ENCODE assay signal across 1 cellular context in genomic region chr3:186630950-186631624, GRCh38.
TF ChIP-seq lines count a peak whose summit lies in the region.

No MANE protein-coding gene starts in this region.

TF ChIP-seq in HepG2, 621 proteins besides CTCF, POLR2A, EP300 and RAD21 (continued from another document and continues in another):
- TF ChIP-seq, protein P1, sequence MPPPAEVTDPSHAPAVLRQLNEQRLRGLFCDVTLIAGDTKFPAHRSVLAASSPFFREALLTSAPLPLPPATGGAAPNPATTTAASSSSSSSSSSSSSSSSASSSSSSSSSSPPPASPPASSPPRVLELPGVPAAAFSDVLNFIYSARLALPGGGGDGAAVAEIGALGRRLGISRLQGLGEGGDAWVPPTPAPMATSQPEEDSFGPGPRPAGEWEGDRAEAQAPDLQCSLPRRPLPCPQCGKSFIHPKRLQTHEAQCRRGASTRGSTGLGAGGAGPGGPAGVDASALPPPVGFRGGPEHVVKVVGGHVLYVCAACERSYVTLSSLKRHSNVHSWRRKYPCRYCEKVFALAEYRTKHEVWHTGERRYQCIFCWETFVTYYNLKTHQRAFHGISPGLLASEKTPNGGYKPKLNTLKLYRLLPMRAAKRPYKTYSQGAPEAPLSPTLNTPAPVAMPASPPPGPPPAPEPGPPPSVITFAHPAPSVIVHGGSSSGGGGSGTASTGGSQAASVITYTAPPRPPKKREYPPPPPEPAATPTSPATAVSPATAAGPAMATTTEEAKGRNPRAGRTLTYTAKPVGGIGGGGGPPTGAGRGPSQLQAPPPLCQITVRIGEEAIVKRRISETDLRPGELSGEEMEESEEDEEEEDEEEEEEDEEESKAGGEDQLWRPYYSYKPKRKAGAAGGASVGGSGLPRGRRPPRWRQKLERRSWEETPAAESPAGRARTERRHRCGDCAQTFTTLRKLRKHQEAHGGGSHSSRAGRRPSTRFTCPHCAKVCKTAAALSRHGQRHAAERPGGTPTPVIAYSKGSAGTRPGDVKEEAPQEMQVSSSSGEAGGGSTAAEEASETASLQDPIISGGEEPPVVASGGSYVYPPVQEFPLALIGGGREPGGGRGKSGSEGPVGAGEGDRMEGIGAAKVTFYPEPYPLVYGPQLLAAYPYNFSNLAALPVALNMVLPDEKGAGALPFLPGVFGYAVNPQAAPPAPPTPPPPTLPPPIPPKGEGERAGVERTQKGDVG (CRISPR knock-in tag; IDR thresholded peaks at IDR 0.05; ENCODE audit: borderline replicate concordance): 0 out of 2 replicates have a peak, but pooled peaks have one; percentile 45
- TF ChIP-seq ZNF331 (CRISPR knock-in tag; IDR thresholded peaks at IDR 0.05) (peak; percentile 72; the same call in 1 of the 2 replicates), PHF20 (CRISPR knock-in tag; IDR thresholded peaks at IDR 0.05) (peak; percentile 16; the same call in 1 of the 2 replicates), SMC3 (IDR thresholded peaks at IDR 0.05; ENCODE audit: low read length) (peak; percentile 17; the same call in 1 of the 2 replicates), CREM (IDR thresholded peaks at IDR 0.05) (peak; percentile 79; the same call in 1 of the 2 replicates), CREM (CRISPR knock-in tag; IDR thresholded peaks at IDR 0.05) (no peak), FOXJ3 (CRISPR knock-in tag; IDR thresholded peaks at IDR 0.05; ENCODE audit: borderline replicate concordance) (peak; percentile 100), HHEX (CRISPR knock-in tag; IDR thresholded peaks at IDR 0.05) (no peak; the same call in 1 of the 2 replicates), HOMEZ (CRISPR knock-in tag; IDR thresholded peaks at IDR 0.05; ENCODE audit: low read depth) (0 out of 2 replicates have a peak, but pooled peaks have one; percentile 43), TFAP4 (IDR thresholded peaks at IDR 0.05; ENCODE audit: borderline replicate concordance, low read depth) (peak; percentile 61; the same call in 1 of the 2 replicates), ZMYM3 (CRISPR knock-in tag; IDR thresholded peaks at IDR 0.05) (peak; percentile 90), HNF4A (CRISPR knock-in tag; IDR thresholded peaks at IDR 0.05) (peak; percentile 97), REXO4 (CRISPR knock-in tag; IDR thresholded peaks at IDR 0.05; ENCODE audit: borderline replicate concordance) (no peak), TBX3 (IDR thresholded peaks at IDR 0.05; ENCODE audit: borderline replicate concordance) (no peak), RARA (CRISPR knock-in tag; IDR thresholded peaks at IDR 0.05) (peak; percentile 86), KAT8 (CRISPR knock-in tag; IDR thresholded peaks at IDR 0.05) (peak; percentile 45; the same call in 1 of the 2 replicates), PITX1 (CRISPR knock-in tag; IDR thresholded peaks at IDR 0.05) (peak; percentile 95), CBFB (CRISPR knock-in tag; IDR thresholded peaks at IDR 0.05) (0 out of 2 replicates have a peak, but pooled peaks have one; percentile 21), HOXA5 (CRISPR knock-in tag; IDR thresholded peaks at IDR 0.05) (peak; percentile 50; the same call in 1 of the 2 replicates), ZNF512B (CRISPR knock-in tag; IDR thresholded peaks at IDR 0.05; ENCODE audit: borderline replicate concordance) (peak; percentile 84; the same call in 1 of the 2 replicates), NR2F1 (CRISPR knock-in tag; IDR thresholded peaks at IDR 0.05) (peak in 1 of 2 experiments; percentile 43; a peak in 2 of 4 replicates), CREB1 (IDR thresholded peaks at IDR 0.05) (peak; percentile 55; the same call in 1 of the 2 replicates), CREB1 (CRISPR knock-in tag; IDR thresholded peaks at IDR 0.05) (peak; percentile 69; the same call in 1 of the 2 replicates), FOXO1 (CRISPR knock-in tag; IDR thresholded peaks at IDR 0.05) (peak; percentile 90), BHLHE40 (IDR thresholded peaks at IDR 0.05; ENCODE audit: low read length) (no peak), RNF219 (CRISPR knock-in tag; IDR thresholded peaks at IDR 0.05) (0 out of 2 replicates have a peak, but pooled peaks have one; percentile 81), TBX2 (CRISPR knock-in tag; IDR thresholded peaks at IDR 0.05; ENCODE audit: borderline replicate concordance) (peak; percentile 75; the same call in 1 of the 2 replicates), ATAD3A (CRISPR knock-in tag; IDR thresholded peaks at IDR 0.05) (no peak), MIXL1 (CRISPR knock-in tag; IDR thresholded peaks at IDR 0.05) (peak; percentile 82; the same call in 1 of the 2 replicates), ZNF747 (CRISPR knock-in tag; IDR thresholded peaks at IDR 0.05; ENCODE audit: borderline replicate concordance) (peak; percentile 35; the same call in 1 of the 2 replicates), ZNF337 (CRISPR knock-in tag; IDR thresholded peaks at IDR 0.05; ENCODE audit: borderline replicate concordance, low read depth) (peak; percentile 77; the same call in 1 of the 2 replicates), ZBTB38 (CRISPR knock-in tag; IDR thresholded peaks at IDR 0.05) (peak; percentile 30; the same call in 1 of the 2 replicates), BORCS8-MEF2B (CRISPR knock-in tag; IDR thresholded peaks at IDR 0.05) (peak; percentile 82; the same call in 1 of the 2 replicates), JUND (CRISPR knock-in tag; IDR thresholded peaks at IDR 0.05) (peak; percentile 70; the same call in 1 of the 2 replicates)
- TF ChIP-seq, protein P2, sequence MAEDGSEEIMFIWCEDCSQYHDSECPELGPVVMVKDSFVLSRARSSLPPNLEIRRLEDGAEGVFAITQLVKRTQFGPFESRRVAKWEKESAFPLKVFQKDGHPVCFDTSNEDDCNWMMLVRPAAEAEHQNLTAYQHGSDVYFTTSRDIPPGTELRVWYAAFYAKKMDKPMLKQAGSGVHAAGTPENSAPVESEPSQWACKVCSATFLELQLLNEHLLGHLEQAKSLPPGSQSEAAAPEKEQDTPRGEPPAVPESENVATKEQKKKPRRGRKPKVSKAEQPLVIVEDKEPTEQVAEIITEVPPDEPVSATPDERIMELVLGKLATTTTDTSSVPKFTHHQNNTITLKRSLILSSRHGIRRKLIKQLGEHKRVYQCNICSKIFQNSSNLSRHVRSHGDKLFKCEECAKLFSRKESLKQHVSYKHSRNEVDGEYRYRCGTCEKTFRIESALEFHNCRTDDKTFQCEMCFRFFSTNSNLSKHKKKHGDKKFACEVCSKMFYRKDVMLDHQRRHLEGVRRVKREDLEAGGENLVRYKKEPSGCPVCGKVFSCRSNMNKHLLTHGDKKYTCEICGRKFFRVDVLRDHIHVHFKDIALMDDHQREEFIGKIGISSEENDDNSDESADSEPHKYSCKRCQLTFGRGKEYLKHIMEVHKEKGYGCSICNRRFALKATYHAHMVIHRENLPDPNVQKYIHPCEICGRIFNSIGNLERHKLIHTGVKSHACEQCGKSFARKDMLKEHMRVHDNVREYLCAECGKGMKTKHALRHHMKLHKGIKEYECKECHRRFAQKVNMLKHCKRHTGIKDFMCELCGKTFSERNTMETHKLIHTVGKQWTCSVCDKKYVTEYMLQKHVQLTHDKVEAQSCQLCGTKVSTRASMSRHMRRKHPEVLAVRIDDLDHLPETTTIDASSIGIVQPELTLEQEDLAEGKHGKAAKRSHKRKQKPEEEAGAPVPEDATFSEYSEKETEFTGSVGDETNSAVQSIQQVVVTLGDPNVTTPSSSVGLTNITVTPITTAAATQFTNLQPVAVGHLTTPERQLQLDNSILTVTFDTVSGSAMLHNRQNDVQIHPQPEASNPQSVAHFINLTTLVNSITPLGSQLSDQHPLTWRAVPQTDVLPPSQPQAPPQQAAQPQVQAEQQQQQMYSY (CRISPR knock-in tag; IDR thresholded peaks at IDR 0.05): no peak
- TF ChIP-seq, protein P3, sequence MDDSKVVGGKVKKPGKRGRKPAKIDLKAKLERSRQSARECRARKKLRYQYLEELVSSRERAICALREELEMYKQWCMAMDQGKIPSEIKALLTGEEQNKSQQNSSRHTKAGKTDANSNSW (CRISPR knock-in tag; IDR thresholded peaks at IDR 0.05; ENCODE audit: borderline replicate concordance): no peak
- TF ChIP-seq, protein P4, sequence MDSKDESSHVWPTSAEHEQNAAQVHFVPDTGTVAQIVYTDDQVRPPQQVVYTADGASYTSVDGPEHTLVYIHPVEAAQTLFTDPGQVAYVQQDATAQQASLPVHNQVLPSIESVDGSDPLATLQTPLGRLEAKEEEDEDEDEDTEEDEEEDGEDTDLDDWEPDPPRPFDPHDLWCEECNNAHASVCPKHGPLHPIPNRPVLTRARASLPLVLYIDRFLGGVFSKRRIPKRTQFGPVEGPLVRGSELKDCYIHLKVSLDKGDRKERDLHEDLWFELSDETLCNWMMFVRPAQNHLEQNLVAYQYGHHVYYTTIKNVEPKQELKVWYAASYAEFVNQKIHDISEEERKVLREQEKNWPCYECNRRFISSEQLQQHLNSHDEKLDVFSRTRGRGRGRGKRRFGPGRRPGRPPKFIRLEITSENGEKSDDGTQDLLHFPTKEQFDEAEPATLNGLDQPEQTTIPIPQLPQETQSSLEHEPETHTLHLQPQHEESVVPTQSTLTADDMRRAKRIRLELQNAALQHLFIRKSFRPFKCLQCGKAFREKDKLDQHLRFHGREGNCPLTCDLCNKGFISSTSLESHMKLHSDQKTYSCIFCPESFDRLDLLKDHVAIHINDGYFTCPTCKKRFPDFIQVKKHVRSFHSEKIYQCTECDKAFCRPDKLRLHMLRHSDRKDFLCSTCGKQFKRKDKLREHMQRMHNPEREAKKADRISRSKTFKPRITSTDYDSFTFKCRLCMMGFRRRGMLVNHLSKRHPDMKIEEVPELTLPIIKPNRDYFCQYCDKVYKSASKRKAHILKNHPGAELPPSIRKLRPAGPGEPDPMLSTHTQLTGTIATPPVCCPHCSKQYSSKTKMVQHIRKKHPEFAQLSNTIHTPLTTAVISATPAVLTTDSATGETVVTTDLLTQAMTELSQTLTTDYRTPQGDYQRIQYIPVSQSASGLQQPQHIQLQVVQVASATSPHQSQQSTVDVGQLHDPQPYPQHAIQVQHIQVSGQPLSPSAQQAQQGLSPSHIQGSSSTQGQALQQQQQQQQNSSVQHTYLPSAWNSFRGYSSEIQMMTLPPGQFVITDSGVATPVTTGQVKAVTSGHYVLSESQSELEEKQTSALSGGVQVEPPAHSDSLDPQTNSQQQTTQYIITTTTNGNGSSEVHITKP (CRISPR knock-in tag; IDR thresholded peaks at IDR 0.05; ENCODE audit: low read depth): no peak
- TF ChIP-seq, protein P5, sequence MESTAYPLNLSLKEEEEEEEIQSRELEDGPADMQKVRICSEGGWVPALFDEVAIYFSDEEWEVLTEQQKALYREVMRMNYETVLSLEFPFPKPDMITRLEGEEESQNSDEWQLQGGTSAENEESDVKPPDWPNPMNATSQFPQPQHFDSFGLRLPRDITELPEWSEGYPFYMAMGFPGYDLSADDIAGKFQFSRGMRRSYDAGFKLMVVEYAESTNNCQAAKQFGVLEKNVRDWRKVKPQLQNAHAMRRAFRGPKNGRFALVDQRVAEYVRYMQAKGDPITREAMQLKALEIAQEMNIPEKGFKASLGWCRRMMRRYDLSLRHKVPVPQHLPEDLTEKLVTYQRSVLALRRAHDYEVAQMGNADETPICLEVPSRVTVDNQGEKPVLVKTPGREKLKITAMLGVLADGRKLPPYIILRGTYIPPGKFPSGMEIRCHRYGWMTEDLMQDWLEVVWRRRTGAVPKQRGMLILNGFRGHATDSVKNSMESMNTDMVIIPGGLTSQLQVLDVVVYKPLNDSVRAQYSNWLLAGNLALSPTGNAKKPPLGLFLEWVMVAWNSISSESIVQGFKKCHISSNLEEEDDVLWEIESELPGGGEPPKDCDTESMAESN (CRISPR knock-in tag; conservative IDR thresholded peaks at IDR 0.05): peak; percentile 67; the same call in 1 of the 2 replicates
